1 cellular context compared by ENCODE assay signal in genomic region chr9:134605969-134606363, GRCh38.
TF ChIP-seq lines count a peak whose summit lies in the region.

No MANE protein-coding gene starts in this region.

TF ChIP-seq in GM23338, 12 proteins besides CTCF, POLR2A, EP300 and RAD21:
- TF ChIP-seq NANOG (IDR thresholded peaks at IDR 0.05; ENCODE audit: borderline replicate concordance) (no peak), STAT1 (IDR thresholded peaks at IDR 0.05; ENCODE audit: unreplicated experiment) (no peak), POLR2AphosphoS5 (IDR thresholded peaks at IDR 0.05; ENCODE audit: low read depth) (no peak), EZH2 (IDR thresholded peaks at IDR 0.05; ENCODE audit: low read depth, unreplicated experiment) (no peak), JUNB (IDR thresholded peaks at IDR 0.05; ENCODE audit: unreplicated experiment) (no peak), CREB1 (CRISPR knock-in tag; IDR thresholded peaks at IDR 0.05; ENCODE audit: low read depth) (no peak)
